Comparison of ENCODE assay signal across 13 cellular contexts in the genomic region with DNA sequence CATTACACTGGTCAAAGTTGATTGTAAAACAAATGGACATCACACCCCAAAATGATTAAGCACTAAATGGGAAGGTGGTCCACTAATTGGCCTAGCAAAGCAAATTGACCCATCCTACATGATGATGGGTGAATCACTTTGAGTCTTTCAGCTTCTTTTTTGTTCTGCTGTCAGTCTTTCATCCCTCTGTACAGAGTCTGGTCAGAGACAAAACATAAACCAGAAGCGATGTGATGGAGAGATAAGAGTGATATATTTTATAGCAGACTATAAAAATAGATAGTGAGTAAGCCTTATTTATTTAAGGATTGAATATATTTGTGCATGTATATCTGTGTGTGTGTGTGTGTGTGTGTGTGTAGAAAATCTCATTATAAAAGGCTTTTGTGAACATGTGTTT.
DNase-seq lines count a peak whose midpoint lies in the region; ATAC-seq and TF ChIP-seq lines count a peak whose summit lies in the region.
"Had no signal": no experiment of that assay in that cellular context is flagged by ENCODE, and none has a peak within 500 bp of the region (broad histone marks: within the 10 kb centered on the region; RNA-seq: fewer than 3 reads in every experiment).

No MANE protein-coding gene starts in this region.

- no peaks in the 10 kb centered on the region for H3K36me3 Mint-ChIP-seq in HFFc6 (ENCODE audit: low read depth)
- H3K36me3 Mint-ChIP-seq: CD8-positive, alpha-beta T cell had no signal

- intact Hi-C loops in left colon (cut with DNase I, micrococcal nuclease), result no loop called here

- H3K27me3 Mint-ChIP-seq in HFFc6 (ENCODE audit: insufficient read depth), result no peaks in the 10 kb centered on the region; the same call in 1 of the 2 replicates

- no peak overlapping the region for H3K27ac ChIP-seq in RWPE1
- H3K27ac ChIP-seq: BLaER1 had no signal

- POLR2A ChIA-PET in RWPE1 (lab: Yijun Ruan, JAX; ENCODE audit: low non-redundant PET), result no interaction called here

- ATAC-seq in left colon (peak; percentile 51), GM18519 (IDR thresholded peaks at IDR 0.05; ENCODE audit: low FRiP score, unreplicated experiment) (no peak)
- ATAC-seq: CD8-positive, alpha-beta T cell had no signal

- H3K27ac Mint-ChIP-seq in HFFc6, result no peak overlapping the region
- H3K27ac Mint-ChIP-seq: CD8-positive, alpha-beta T cell had no signal

- H3K9me3 Mint-ChIP-seq in HFFc6, result no peaks in the 10 kb centered on the region
- H3K9me3 Mint-ChIP-seq: CD8-positive, alpha-beta T cell had no signal

- peaks cover 63% of the 10 kb centered on the region for H3K4me1 Mint-ChIP-seq in HFFc6 (ENCODE audit: low read depth)

- no peak for TF ChIP-seq CTCF in HFFc6 (IDR thresholded peaks at IDR 0.05)
- no peak for TF ChIP-seq CTCF in RWPE1 (conservative IDR thresholded peaks at IDR 0.05; ENCODE audit: low read depth)

- CTCF ChIA-PET in RWPE1 (lab: Yijun Ruan, JAX), result interaction anchor here (0.6 to 0.8 kb wide), 3 partner anchors 29 to 390 kb away, joined by 3 to 5 read pairs (median 3); no protein-coding TSS in a partner anchor

- DNase-seq in DMS153 (lab: John Stamatoyannopoulos, UW), result peak; percentile 78
- DNase-seq in HFFc6, result peak; percentile 39
- peak; percentile 40 for DNase-seq in RPMI7951 (ENCODE audit: low read depth)
- DNase-seq in left colon, result no peak
- DNase-seq in stimulated activated naive CD4-positive, alpha-beta T cell (lab: John Stamatoyannopoulos, UW), result no peak
- no peak for DNase-seq in RWPE1 (ENCODE audit: low spot score)
- DNase-seq: Calu3; CD8-positive, alpha-beta T cell; NCI-H2029; NCI-H774; SHP77 treated with DMSO at 0.1 percent for 48 hours had no signal

- H3K4me3 Mint-ChIP-seq in HFFc6, result no peak overlapping the region; the same call in 1 of the 2 replicates
- H3K4me3 Mint-ChIP-seq: CD8-positive, alpha-beta T cell had no signal

Comparison
In these comparisons a context has a peak if more than half of its experiments do, and no peak if none do; other contexts are left out.
1. DNase-seq: peak in DMS153 (single experiment), HFFc6 (single experiment) and RPMI7951 (single experiment); none in left colon (0 of 2), stimulated activated naive CD4-positive, alpha-beta T cell (0 of 6) and RWPE1 (single experiment).